Comparison of ENCODE assay signal across 1 cellular context in genomic region chr2:158187908-158188307, GRCh38.
TF ChIP-seq lines count a peak whose summit lies in the region.

No MANE protein-coding gene starts in this region.

TF ChIP-seq in HepG2, 621 proteins besides CTCF, POLR2A, EP300 and RAD21 (continued from another document and continues in another):
- no peak for TF ChIP-seq ZNF441 (CRISPR knock-in tag; IDR thresholded peaks at IDR 0.05; ENCODE audit: borderline replicate concordance)
- TF ChIP-seq ZNF607 (CRISPR knock-in tag; IDR thresholded peaks at IDR 0.05; ENCODE audit: borderline replicate concordance): no peak
- no peak for TF ChIP-seq MED8 (CRISPR knock-in tag; IDR thresholded peaks at IDR 0.05; ENCODE audit: insufficient replicate concordance)
- no peak for TF ChIP-seq ZNF3 (CRISPR knock-in tag; IDR thresholded peaks at IDR 0.05)
- no peak for TF ChIP-seq SETDB1 (CRISPR knock-in tag; IDR thresholded peaks at IDR 0.05; ENCODE audit: borderline replicate concordance)
- no peak for TF ChIP-seq ZNF569 (CRISPR knock-in tag; IDR thresholded peaks at IDR 0.05; ENCODE audit: borderline replicate concordance)
- no peak for TF ChIP-seq NFKBIZ (CRISPR knock-in tag; IDR thresholded peaks at IDR 0.05)
- no peak for TF ChIP-seq ZNF619 (CRISPR knock-in tag; IDR thresholded peaks at IDR 0.05)
- no peak for TF ChIP-seq SOX5 (CRISPR knock-in tag; IDR thresholded peaks at IDR 0.05; ENCODE audit: borderline replicate concordance)
- peak; percentile 36; the same call in 1 of the 2 replicates for TF ChIP-seq ZNF331 (CRISPR knock-in tag; IDR thresholded peaks at IDR 0.05)
- no peak for TF ChIP-seq GMEB1 (CRISPR knock-in tag; IDR thresholded peaks at IDR 0.05; ENCODE audit: borderline replicate concordance)
- TF ChIP-seq PBX2 (CRISPR knock-in tag; IDR thresholded peaks at IDR 0.05): no peak
- TF ChIP-seq SAP130 (CRISPR knock-in tag; IDR thresholded peaks at IDR 0.05; ENCODE audit: low read depth): 0 out of 2 replicates have a peak, but pooled peaks have one; percentile 23
- no peak for TF ChIP-seq SALL1 (CRISPR knock-in tag; IDR thresholded peaks at IDR 0.05)
- TF ChIP-seq IKZF1 (IDR thresholded peaks at IDR 0.05): no peak
- no peak for TF ChIP-seq MZF1 (CRISPR knock-in tag; IDR thresholded peaks at IDR 0.05; ENCODE audit: borderline replicate concordance)
- TF ChIP-seq GATAD1 (CRISPR knock-in tag; IDR thresholded peaks at IDR 0.05): no peak
- TF ChIP-seq ARID4A (CRISPR knock-in tag; IDR thresholded peaks at IDR 0.05; ENCODE audit: borderline replicate concordance): no peak
- no peak for TF ChIP-seq KDM5B (CRISPR knock-in tag; IDR thresholded peaks at IDR 0.05; ENCODE audit: borderline replicate concordance)
- TF ChIP-seq ZNF598 (CRISPR knock-in tag; IDR thresholded peaks at IDR 0.05; ENCODE audit: borderline replicate concordance): no peak
- TF ChIP-seq BCLAF1 (IDR thresholded peaks at IDR 0.05): no peak
- TF ChIP-seq ZFP36L1 (CRISPR knock-in tag; IDR thresholded peaks at IDR 0.05): no peak
- TF ChIP-seq ZMAT3 (CRISPR knock-in tag; conservative IDR thresholded peaks at IDR 0.05): no peak
- TF ChIP-seq HDAC6 (IDR thresholded peaks at IDR 0.05; ENCODE audit: low read depth, low read length): no peak
- no peak for TF ChIP-seq MXI1 (IDR thresholded peaks at IDR 0.05; ENCODE audit: borderline replicate concordance, low read depth, low read length)
- 0 out of 2 replicates have a peak, but pooled peaks have one; percentile 19 for TF ChIP-seq RXRB (CRISPR knock-in tag; IDR thresholded peaks at IDR 0.05; ENCODE audit: borderline replicate concordance)
- no peak for TF ChIP-seq RNF219 (CRISPR knock-in tag; IDR thresholded peaks at IDR 0.05)
- TF ChIP-seq ZSCAN5A (CRISPR knock-in tag; IDR thresholded peaks at IDR 0.05; ENCODE audit: borderline replicate concordance): no peak
- no peak for TF ChIP-seq THAP9 (CRISPR knock-in tag; IDR thresholded peaks at IDR 0.05; ENCODE audit: borderline replicate concordance)
- no peak for TF ChIP-seq ZNF672 (CRISPR knock-in tag; IDR thresholded peaks at IDR 0.05)
- no peak for TF ChIP-seq ZNF350 (CRISPR knock-in tag; IDR thresholded peaks at IDR 0.05; ENCODE audit: borderline replicate concordance, low read depth)
- 0 out of 2 replicates have a peak, but pooled peaks have one; percentile 14 for TF ChIP-seq ONECUT2 (CRISPR knock-in tag; IDR thresholded peaks at IDR 0.05)
- TF ChIP-seq MIXL1 (CRISPR knock-in tag; IDR thresholded peaks at IDR 0.05): no peak
- no peak for TF ChIP-seq PLRG1 (conservative IDR thresholded peaks at IDR 0.05)
- TF ChIP-seq ZNF34 (CRISPR knock-in tag; IDR thresholded peaks at IDR 0.05; ENCODE audit: borderline replicate concordance): no peak
- TF ChIP-seq GRHL1 (CRISPR knock-in tag; conservative IDR thresholded peaks at IDR 0.05): no peak
- TF ChIP-seq ZNF644 (CRISPR knock-in tag; IDR thresholded peaks at IDR 0.05; ENCODE audit: low read depth): peak; percentile 76; the same call in 1 of the 2 replicates
- TF ChIP-seq E2F1 (CRISPR knock-in tag; IDR thresholded peaks at IDR 0.05): no peak
- TF ChIP-seq ZC3H4 (CRISPR knock-in tag; IDR thresholded peaks at IDR 0.05; ENCODE audit: borderline replicate concordance): no peak
- no peak for TF ChIP-seq ZNF629 (CRISPR knock-in tag; conservative IDR thresholded peaks at IDR 0.05)
- TF ChIP-seq ZNF264 (CRISPR knock-in tag; IDR thresholded peaks at IDR 0.05): peak; percentile 46; the same call in 1 of the 2 replicates
